Comparison of ENCODE assay signal across 27 cellular contexts in genomic region chr12:10688042-10688441, GRCh38.
A peak's percentile ranks its signal among the peaks of the same experiment; 100 is the strongest.
DNase-seq lines count a peak whose midpoint lies in the region; TF ChIP-seq lines count a peak whose summit lies in the region.
"Had no signal": no experiment of that assay in that cellular context is flagged by ENCODE, and none has a peak within 500 bp of the region (broad histone marks: within the 10 kb centered on the region; RNA-seq: fewer than 3 reads in every experiment).

No MANE protein-coding gene starts in this region.

- H3K9me3 ChIP-seq in HEK293 (ENCODE audit: control insufficient read depth, insufficient read depth, low read depth, low read length): no peaks in the 10 kb centered on the region
- H3K9me3 ChIP-seq: A549, BE2C, Caco-2 had no signal

- H3K4me3 ChIP-seq in HEK293 (ENCODE audit: low read depth, low read length): no peak overlapping the region
- H3K4me3 ChIP-seq: A549; BLaER1; BLaER1 treated with 17β-estradiol and CSF1 and Interleukin-3, amounts not matched to agents 10 nM and 100 nM had no signal

- H3K36me3 ChIP-seq in HEK293 (ENCODE audit: control insufficient read depth in 2 of 2, insufficient read depth in 1 of 2, low read length in 2 of 2): peaks cover 5 to 8% of the 10 kb centered on the region in 2 experiments; a peak in 2 of 3 replicates
- H3K36me3 ChIP-seq: BE2C; BLaER1; BLaER1 treated with 17β-estradiol and CSF1 and Interleukin-3, amounts not matched to agents 10 nM and 100 nM had no signal

- CTCF ChIA-PET in HEK293 (lab: Yijun Ruan, JAX): no interaction called here

- TF ChIP-seq CTCF in HEK293 (tag by site-specific recombination; IDR thresholded peaks at IDR 0.05): no peak

- H3K27ac ChIP-seq in HEK293 (ENCODE audit: extremely low read depth, low read depth, low read length): no peak overlapping the region
- H3K27ac ChIP-seq: 22Rv1; A549; BLaER1; BLaER1 treated with 17β-estradiol and CSF1 and Interleukin-3, amounts not matched to agents 10 nM and 100 nM; C4-2B had no signal

- no peak for DNase-seq in SHP77 (lab: John Stamatoyannopoulos, UW)
- DNase-seq: 8988T; ACHN; AML-193; BE2C; C1 segment of cervical spinal cord; Caco-2; Calu3; CD4-positive, alpha-beta memory T cell; CD4-positive, alpha-beta T cell; CD4-positive, CD25-positive, alpha-beta regulatory T cell; CD8-positive, alpha-beta memory T cell; CD8-positive, alpha-beta T cell; COR-L47; DMS 273 treated with DMSO at 0.1 percent for 48 hours; DMS153; DMS53; DMS79; DMS79 treated with DMSO at 0.1 percent for 48 hours; DND-41; EL had no signal

- no peaks in the 10 kb centered on the region for H3K4me1 ChIP-seq in HEK293 (ENCODE audit: control insufficient read depth, insufficient read depth, low read length)
- H3K4me1 ChIP-seq: A549; BE2C; BLaER1; BLaER1 treated with 17β-estradiol and CSF1 and Interleukin-3, amounts not matched to agents 10 nM and 100 nM; Caco-2 had no signal

- POLR2A ChIA-PET in HEK293 (lab: Yijun Ruan, JAX): no interaction called here

TF ChIP-seq in HEK293, 187 proteins besides CTCF, POLR2A, EP300 and RAD21:
- TF ChIP-seq ZNF157 (tag by site-specific recombination; IDR thresholded peaks at IDR 0.05): peak; percentile 96
- TF ChIP-seq, protein P1, sequence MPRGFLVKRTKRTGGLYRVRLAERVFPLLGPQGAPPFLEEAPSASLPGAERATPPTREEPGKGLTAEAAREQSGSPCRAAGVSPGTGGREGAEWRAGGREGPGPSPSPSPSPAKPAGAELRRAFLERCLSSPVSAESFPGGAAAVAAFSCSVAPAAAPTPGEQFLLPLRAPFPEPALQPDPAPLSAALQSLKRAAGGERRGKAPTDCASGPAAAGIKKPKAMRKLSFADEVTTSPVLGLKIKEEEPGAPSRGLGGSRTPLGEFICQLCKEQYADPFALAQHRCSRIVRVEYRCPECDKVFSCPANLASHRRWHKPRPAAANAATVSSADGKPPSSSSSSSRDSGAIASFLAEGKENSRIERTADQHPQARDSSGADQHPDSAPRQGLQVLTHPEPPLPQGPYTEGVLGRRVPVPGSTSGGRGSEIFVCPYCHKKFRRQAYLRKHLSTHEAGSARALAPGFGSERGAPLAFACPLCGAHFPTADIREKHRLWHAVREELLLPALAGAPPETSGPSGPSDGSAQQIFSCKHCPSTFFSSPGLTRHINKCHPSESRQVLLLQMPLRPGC (tag by site-specific recombination; IDR thresholded peaks at IDR 0.05): no peak
- TF ChIP-seq ZNF76 (tag by site-specific recombination; IDR thresholded peaks at IDR 0.05; ENCODE audit: borderline replicate concordance, low read depth): no peak
- no peak for TF ChIP-seq ZNF18 (tag by site-specific recombination; IDR thresholded peaks at IDR 0.05)
- TF ChIP-seq ZNF629 (tag by site-specific recombination; IDR thresholded peaks at IDR 0.05): no peak
- no peak for TF ChIP-seq ZNF580 (tag by site-specific recombination; IDR thresholded peaks at IDR 0.05)
TF ChIP-seq in HEK293: peak in this region for 1.
